ENCODE assay signal across 12 cellular contexts in the genomic region with DNA sequence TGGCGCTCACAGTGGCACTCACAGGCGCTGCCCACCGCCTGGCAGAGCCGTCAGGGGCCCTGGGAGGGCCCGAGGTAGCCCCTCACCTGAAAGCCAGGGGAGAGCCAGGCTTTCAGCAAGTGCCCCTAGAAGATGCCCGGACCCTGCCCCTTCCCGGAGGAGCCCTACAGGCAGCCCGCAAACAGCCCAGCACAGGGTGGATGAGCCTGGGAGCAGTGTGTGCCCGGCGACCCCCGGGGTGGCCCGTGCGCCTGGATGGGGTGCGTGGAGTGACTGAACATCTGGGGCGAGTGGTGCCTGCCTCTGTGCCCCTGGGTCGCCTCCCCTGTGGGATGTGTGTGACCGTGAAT. TPM values are rescaled to one million over a fixed set of nuclear protein-coding genes. Genes with fewer than 3 reads are reported as not detected.
DNase-seq lines count a peak whose midpoint lies in the region; ATAC-seq lines count a peak whose summit lies in the region.
"Had no signal": no experiment of that assay in that cellular context is flagged by ENCODE, and none has a peak within 500 bp of the region (broad histone marks: within the 10 kb centered on the region; RNA-seq: fewer than 3 reads in every experiment).

No MANE protein-coding gene starts in this region.

- H3K79me2 ChIP-seq in ACC112 (ENCODE audit: control insufficient read depth, insufficient read depth, low read length, unreplicated experiment): no peaks in the 10 kb centered on the region
- no peaks in the 10 kb centered on the region for H3K79me2 ChIP-seq in mesendoderm (ENCODE audit: control insufficient read depth, insufficient read depth, low read length)

- peak overlapping the region; percentile 31 for H3K23ac ChIP-seq in mesendoderm (ENCODE audit: low read length)

- no peak overlapping the region for H2AFZ ChIP-seq in ACC112 (ENCODE audit: low read length, unreplicated experiment)

- ATAC-seq in T-cell (replicated peaks in 1 of 4) (peak in 1 of 4 experiments; percentile 22), HG02938 (IDR thresholded peaks at IDR 0.05; ENCODE audit: unreplicated experiment) (no peak)
- no peak for ATAC-seq in activated CD8-positive, alpha-beta memory T cell treated with anti-CD3 and anti-CD28 coated beads, Interleukin-2, amount 10 ng/mL, durations not matched to agents 7 days and 5 days
- ATAC-seq: natural killer cell treated with Interleukin-12 subunit alpha and Interleukin-12 subunit beta and Interleukin-15 and Interleukin-18, amount 100 ng/mL, for 72 hours had no signal

- H3K27ac ChIP-seq in ACC112 (ENCODE audit: low read depth, low read length) (no peak overlapping the region), mesendoderm (ENCODE audit: low read depth, low read length) (no peak overlapping the region)

- no peak overlapping the region for H2BK5ac ChIP-seq in mesendoderm (ENCODE audit: low read length)

- no peaks in the 10 kb centered on the region for H3K4me1 ChIP-seq in ACC112 (ENCODE audit: control insufficient read depth, insufficient read depth, low read length, unreplicated experiment)
- H3K4me1 ChIP-seq in mesendoderm (ENCODE audit: control insufficient read depth, low read depth, low read length): peaks cover 2% of the 10 kb centered on the region

- no peak overlapping the region for H3K18ac ChIP-seq in mesendoderm (ENCODE audit: low read length)

- H3K9me3 Mint-ChIP-seq in T-cell: no peaks in the 10 kb centered on the region
- no peaks in the 10 kb centered on the region for H3K9me3 Mint-ChIP-seq in activated CD8-positive, alpha-beta memory T cell treated with anti-CD3 and anti-CD28 coated beads, Interleukin-2, amount 10 ng/mL, durations not matched to agents 7 days and 5 days (ENCODE audit: low read depth)
- H3K9me3 Mint-ChIP-seq: natural killer cell treated with Interleukin-12 subunit alpha and Interleukin-12 subunit beta and Interleukin-15 and Interleukin-18, amount 100 ng/mL, for 72 hours had no signal

- no peak overlapping the region for H3K27ac Mint-ChIP-seq in T-cell
- H3K27ac Mint-ChIP-seq in activated CD8-positive, alpha-beta memory T cell treated with anti-CD3 and anti-CD28 coated beads, Interleukin-2, amount 10 ng/mL, durations not matched to agents 7 days and 5 days: no peak overlapping the region
- H3K27ac Mint-ChIP-seq: natural killer cell treated with Interleukin-12 subunit alpha and Interleukin-12 subunit beta and Interleukin-15 and Interleukin-18, amount 100 ng/mL, for 72 hours had no signal

- DNase-seq in T-cell (no peak), mesendoderm (no peak), HPDE6-E6E7 (ENCODE audit: extremely low spot score) (no peak)
- no peak for DNase-seq in activated CD8-positive, alpha-beta memory T cell treated with anti-CD3 and anti-CD28 coated beads, Interleukin-2, amount 10 ng/mL, durations not matched to agents 7 days and 5 days
- DNase-seq: activated CD4-positive, alpha-beta T cell treated with anti-CD3 and anti-CD28 coated beads, Interleukin-2, amount 50 U/mL, for 4 hours; AML-193; amniotic stem cell; GF-D8; NCI-H510A treated with DMSO at 0.1 percent for 48 hours had no signal

- H3K4me3 ChIP-seq in ACC112 (ENCODE audit: low read depth, low read length): peak overlapping the region; percentile 52
- H3K4me3 ChIP-seq in mesendoderm (ENCODE audit: low read length): no peak overlapping the region

- H3K4me2 ChIP-seq in mesendoderm (ENCODE audit: low read length): peak overlapping the region; percentile 24

- peak overlapping the region; percentile 74 for H3K56ac ChIP-seq in mesendoderm (ENCODE audit: low read length)

- H2BK15ac ChIP-seq in mesendoderm (replicated peaks; ENCODE audit: low read depth): no peak overlapping the region

- no peak overlapping the region for H2BK120ac ChIP-seq in mesendoderm (ENCODE audit: low read depth, low read length)

- H3K9ac ChIP-seq in mesendoderm (ENCODE audit: low read length): peak overlapping the region; percentile 42

- no peak overlapping the region for H2AK5ac ChIP-seq in mesendoderm (ENCODE audit: low read length)

- no peaks in the 10 kb centered on the region for H3K36me3 ChIP-seq in ACC112 (ENCODE audit: insufficient read depth, low read length)
- no peaks in the 10 kb centered on the region for H3K36me3 ChIP-seq in mesendoderm (ENCODE audit: control insufficient read depth, insufficient read depth, low read length)

- no peaks in the 10 kb centered on the region for H3K36me3 Mint-ChIP-seq in T-cell
- no peaks in the 10 kb centered on the region for H3K36me3 Mint-ChIP-seq in activated CD8-positive, alpha-beta memory T cell treated with anti-CD3 and anti-CD28 coated beads, Interleukin-2, amount 10 ng/mL, durations not matched to agents 7 days and 5 days
- H3K36me3 Mint-ChIP-seq: natural killer cell treated with Interleukin-12 subunit alpha and Interleukin-12 subunit beta and Interleukin-15 and Interleukin-18, amount 100 ng/mL, for 72 hours had no signal

- WGBS in mesendoderm (ENCODE audit: extremely low coverage, insufficient coverage, low lambda C conversion rate): no CpG with 5 or more reads among the region's 17 CpGs

- peaks cover 45 to 73% of the 10 kb centered on the region in 2 donors for H3K27me3 Mint-ChIP-seq in T-cell
- peaks cover 69% of the 10 kb centered on the region for H3K27me3 Mint-ChIP-seq in activated CD8-positive, alpha-beta memory T cell treated with anti-CD3 and anti-CD28 coated beads, Interleukin-2, amount 10 ng/mL, durations not matched to agents 7 days and 5 days

- peaks cover 0 to 25% (median 11%) of the 10 kb centered on the region in 3 donors for H3K4me1 Mint-ChIP-seq in T-cell
- no peaks in the 10 kb centered on the region for H3K4me1 Mint-ChIP-seq in activated CD8-positive, alpha-beta memory T cell treated with anti-CD3 and anti-CD28 coated beads, Interleukin-2, amount 10 ng/mL, durations not matched to agents 7 days and 5 days

- POLR2A ChIA-PET in T-cell (lab: Charles Lee): no interaction called here

- CTCF ChIA-PET in T-cell (lab: Charles Lee): no interaction called here
- CTCF ChIA-PET in activated CD8-positive, alpha-beta memory T cell treated with anti-CD3 and anti-CD28 coated beads, Interleukin-2, amount 10 ng/mL, durations not matched to agents 7 days and 5 days (lab: Charles Lee): interaction anchor here (1.4 kb wide), 1 partner anchor 11 kb away, joined by 4 read pairs; no protein-coding TSS in a partner anchor

- no peak overlapping the region for H4K8ac ChIP-seq in mesendoderm (ENCODE audit: low read depth, low read length)

- H4K5ac ChIP-seq in mesendoderm (ENCODE audit: low read length): no peak overlapping the region

- H3K27me3 ChIP-seq in ACC112 (ENCODE audit: insufficient read depth, low read length): peaks cover 38% of the 10 kb centered on the region
- peaks cover 35% of the 10 kb centered on the region for H3K27me3 ChIP-seq in mesendoderm (ENCODE audit: insufficient read depth, low read length, poor library complexity)

- H3K4ac ChIP-seq in mesendoderm (ENCODE audit: low read depth, low read length): no peak overlapping the region

- H3K4me3 Mint-ChIP-seq in T-cell: peak overlapping the region; percentile 6 to 52 (median 49)
- H3K4me3 Mint-ChIP-seq in activated CD8-positive, alpha-beta memory T cell treated with anti-CD3 and anti-CD28 coated beads, Interleukin-2, amount 10 ng/mL, durations not matched to agents 7 days and 5 days: no peak overlapping the region
- H3K4me3 Mint-ChIP-seq: natural killer cell treated with Interleukin-12 subunit alpha and Interleukin-12 subunit beta and Interleukin-15 and Interleukin-18, amount 100 ng/mL, for 72 hours had no signal

- no peaks in the 10 kb centered on the region for H3K79me1 ChIP-seq in mesendoderm (ENCODE audit: low read length)

RNA-seq across cellular contexts. Expression of a gene that starts 1.4 kb away (rescaled TPM):
- under 1 TPM in 2 of 5 donors, not detected in 3; 0.56 to 0.73 TPM for total RNA-seq in T-cell
- polyA plus RNA-seq in mesendoderm (2013, experiment 1 of 2): 17.2 TPM
- polyA plus RNA-seq in mesendoderm (2013, experiment 2 of 2): 16.7 TPM
- total RNA-seq in activated CD8-positive, alpha-beta memory T cell treated with anti-CD3 and anti-CD28 coated beads, Interleukin-2, amount 10 ng/mL, durations not matched to agents 7 days and 5 days: not detected
- total RNA-seq: natural killer cell treated with Interleukin-12 subunit alpha and Interleukin-12 subunit beta and Interleukin-15 and Interleukin-18, amount 100 ng/mL, for 72 hours had no signal

RNA-seq across cellular contexts. Expression of a gene that starts 7.5 kb away (rescaled TPM):
- total RNA-seq in T-cell: under 1 TPM in 2 of 5 donors, not detected in 3; 0.38 to 0.40 TPM
- 3.9 TPM for polyA plus RNA-seq in mesendoderm (2013, experiment 1 of 2)
- 3.6 TPM for polyA plus RNA-seq in mesendoderm (2013, experiment 2 of 2)
- not detected for total RNA-seq in activated CD8-positive, alpha-beta memory T cell treated with anti-CD3 and anti-CD28 coated beads, Interleukin-2, amount 10 ng/mL, durations not matched to agents 7 days and 5 days
- total RNA-seq: natural killer cell treated with Interleukin-12 subunit alpha and Interleukin-12 subunit beta and Interleukin-15 and Interleukin-18, amount 100 ng/mL, for 72 hours had no signal

RNA-seq across cellular contexts. Expression of a gene that starts 16.6 kb away (rescaled TPM):
- total RNA-seq in T-cell: 100 to 1,000 TPM in 4 of 5 donors, 10 to 100 TPM in 1; 91.8 to 166 (median 150) TPM
- 86.9 TPM for polyA plus RNA-seq in mesendoderm (2013, experiment 1 of 2)
- 82.8 TPM for polyA plus RNA-seq in mesendoderm (2013, experiment 2 of 2)
- 100 to 1,000 TPM in 1 of 2 experiments, 10 to 100 TPM in 1; 88.9 to 102 TPM for total RNA-seq in activated CD8-positive, alpha-beta memory T cell treated with anti-CD3 and anti-CD28 coated beads, Interleukin-2, amount 10 ng/mL, durations not matched to agents 7 days and 5 days

RNA-seq across cellular contexts. Expression of a gene that starts 31.7 kb away (rescaled TPM):
- total RNA-seq in T-cell: 10 to 100 TPM in 4 of 5 donors, 1 to 10 TPM in 1; 8.8 to 16.4 (median 14.1) TPM
- polyA plus RNA-seq in mesendoderm (2013, experiment 1 of 2): 2.7 TPM
- polyA plus RNA-seq in mesendoderm (2013, experiment 2 of 2): 2.7 TPM
- 10 to 100 TPM; 12.8 to 15.8 TPM for total RNA-seq in activated CD8-positive, alpha-beta memory T cell treated with anti-CD3 and anti-CD28 coated beads, Interleukin-2, amount 10 ng/mL, durations not matched to agents 7 days and 5 days

RNA-seq across cellular contexts. Expression of a gene that starts 33.5 kb away (rescaled TPM):
- 1,000 to 10,000 TPM; 1,917 to 2,053 (median 1,972) TPM for total RNA-seq in T-cell
- polyA plus RNA-seq in mesendoderm (2013, experiment 1 of 2): 1,632 TPM
- 1,662 TPM for polyA plus RNA-seq in mesendoderm (2013, experiment 2 of 2)
- total RNA-seq in activated CD8-positive, alpha-beta memory T cell treated with anti-CD3 and anti-CD28 coated beads, Interleukin-2, amount 10 ng/mL, durations not matched to agents 7 days and 5 days: 1,000 to 10,000 TPM; 1,256 to 1,325 TPM
